ENCODE assay signal across 17 cellular contexts in genomic region chr16:82451449-82451848, GRCh38.
DNase-seq lines count a peak whose midpoint lies in the region; ATAC-seq and TF ChIP-seq lines count a peak whose summit lies in the region.
"Had no signal": no experiment of that assay in that cellular context is flagged by ENCODE, and none has a peak within 500 bp of the region (broad histone marks: within the 10 kb centered on the region; RNA-seq: fewer than 3 reads in every experiment).

No MANE protein-coding gene starts in this region.

- H3K36me3 Mint-ChIP-seq in central memory CD8-positive, alpha-beta T cell (ENCODE audit: insufficient read depth): no peaks in the 10 kb centered on the region

- H3K9me3 ChIP-seq in BLaER1 (no peaks in the 10 kb centered on the region), testis (no peaks in the 10 kb centered on the region)

- no peak overlapping the region for H3K9ac ChIP-seq in BLaER1

- H3K36me3 ChIP-seq in BLaER1 (no peaks in the 10 kb centered on the region), testis (ENCODE audit: low read depth, missing control alignments) (no peaks in the 10 kb centered on the region)

- peak overlapping the region; percentile 61 for H3K27ac Mint-ChIP-seq in central memory CD8-positive, alpha-beta T cell (ENCODE audit: low read depth)
- H3K27ac Mint-ChIP-seq: B cell; CD4-positive, alpha-beta T cell; HFFc6 had no signal

- no peak for ATAC-seq in central memory CD8-positive, alpha-beta T cell (replicated peaks; ENCODE audit: extremely low read depth, poor library complexity, severe bottlenecking)
- ATAC-seq in HG03097 (IDR thresholded peaks at IDR 0.05; ENCODE audit: low FRiP score, unreplicated experiment) (no peak), GM21786 (IDR thresholded peaks at IDR 0.05; ENCODE audit: unreplicated experiment) (no peak)
- ATAC-seq: HCT116 had no signal

- no peaks in the 10 kb centered on the region for H3K27me3 Mint-ChIP-seq in central memory CD8-positive, alpha-beta T cell

- H3K27ac ChIP-seq in BLaER1 (no peak overlapping the region), testis (no peak overlapping the region)
- H3K27ac ChIP-seq: C4-2B had no signal

- DNase-seq in central memory CD8-positive, alpha-beta T cell (ENCODE audit: low spot score in 2 of 2): no peak
- DNase-seq in medulla oblongata (ENCODE audit: extremely low spot score): peak; percentile 48
- DNase-seq in testis: peak; percentile 39
- no peak for DNase-seq in HPDE6-E6E7 (ENCODE audit: extremely low spot score)
- DNase-seq: 8988T; Calu3; CD4-positive, alpha-beta T cell; DMS79 treated with DMSO at 0.1 percent for 48 hours; GF-D8; HFFc6; KG1 had no signal

- peaks cover 64% of the 10 kb centered on the region for H3K4me1 Mint-ChIP-seq in central memory CD8-positive, alpha-beta T cell
- H3K4me1 Mint-ChIP-seq: B cell had no signal

- H3K4me1 ChIP-seq in BLaER1: peaks cover 15% of the 10 kb centered on the region
- no peaks in the 10 kb centered on the region for H3K4me1 ChIP-seq in testis

- H3K4me3 ChIP-seq in BLaER1: no peak overlapping the region
- no peak overlapping the region for H3K4me3 ChIP-seq in testis

- WGBS in testis, 2 donors: 39 to 55% methylated on average over 3 of the region's 3 CpGs

- no peak for TF ChIP-seq POLR2A in testis (IDR thresholded peaks at IDR 0.05)

- H3K4me3 Mint-ChIP-seq in central memory CD8-positive, alpha-beta T cell: peak overlapping the region; percentile 66
- H3K4me3 Mint-ChIP-seq: B cell; CD4-positive, alpha-beta T cell; HFFc6 had no signal

- H3K9me3 Mint-ChIP-seq in central memory CD8-positive, alpha-beta T cell: peaks cover 5% of the 10 kb centered on the region
- H3K9me3 Mint-ChIP-seq: CD4-positive, alpha-beta T cell had no signal

- H3K27me3 ChIP-seq in BLaER1 (no peaks in the 10 kb centered on the region), testis (no peaks in the 10 kb centered on the region)

- intact Hi-C loops in testis (cut with DNase I; ENCODE audit: low total_unique reads): no loop called here

- H3K4me2 ChIP-seq in BLaER1: peak overlapping the region; percentile 67

- no peak for TF ChIP-seq CTCF in testis (IDR thresholded peaks at IDR 0.05)

- H4K20me1 ChIP-seq in BLaER1: no peaks in the 10 kb centered on the region

Comparison
In these comparisons a context has a peak if more than half of its experiments do, and no peak if none do; other contexts are left out.
1. DNase-seq: peak in medulla oblongata (single experiment) and testis (single experiment); none in central memory CD8-positive, alpha-beta T cell (0 of 2) and HPDE6-E6E7 (single experiment).